8 cellular contexts compared by ENCODE assay signal in the genomic region with DNA sequence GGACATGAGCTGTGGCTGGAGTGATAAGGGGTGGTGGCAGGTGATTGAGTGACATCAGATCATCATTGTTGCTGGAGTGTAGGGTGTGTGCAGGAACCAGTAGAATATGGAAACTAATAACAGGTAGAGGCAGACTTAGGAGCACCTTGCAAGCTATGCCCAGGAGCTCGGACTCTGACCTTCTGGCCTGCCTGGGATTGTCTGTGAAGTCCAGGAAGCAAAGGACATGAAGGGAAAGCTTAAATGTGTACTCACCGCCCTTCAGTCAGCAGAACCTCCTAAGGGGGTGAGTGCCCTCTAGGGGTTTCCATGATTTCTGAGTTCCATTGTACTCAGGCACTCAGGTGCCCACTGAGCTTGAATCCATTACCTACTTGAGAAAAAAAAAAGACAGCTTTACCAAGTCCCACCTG.
DNase-seq lines count a peak whose midpoint lies in the region; ATAC-seq and TF ChIP-seq lines count a peak whose summit lies in the region.

No MANE protein-coding gene starts in this region.

- TF ChIP-seq CTCF in brain microvascular endothelial cell (IDR thresholded peaks at IDR 0.05; ENCODE audit: low read depth, low read length, missing control alignments) (peak; percentile 75), right lobe of liver (IDR thresholded peaks at IDR 0.05) (peak in 3 of 4 donors; percentile 24 to 27 (median 26))
- TF ChIP-seq CTCF in CD4-positive, alpha-beta T cell (IDR thresholded peaks at IDR 0.05): no peak

- H3K4me1 Mint-ChIP-seq in CD4-positive, alpha-beta T cell (ENCODE audit: low read depth): no peaks in the 10 kb centered on the region

- H3K36me3 ChIP-seq in brain microvascular endothelial cell (replicated peaks): peaks cover 10% of the 10 kb centered on the region
- no peaks in the 10 kb centered on the region for H3K36me3 ChIP-seq in right lobe of liver

- H3K36me3 Mint-ChIP-seq in CD4-positive, alpha-beta T cell (ENCODE audit: low read depth): no peaks in the 10 kb centered on the region

- DNase-seq in DMS153 (lab: John Stamatoyannopoulos, UW) (peak; percentile 71), NCI-H1417 treated with DMSO at 0.1 percent for 48 hours (lab: John Stamatoyannopoulos, UW) (peak; percentile 17), brain microvascular endothelial cell (no peak), right lobe of liver (no peak), NK-92 (lab: John Stamatoyannopoulos, UW; ENCODE audit: unreplicated experiment) (no peak), KG1 (lab: John Stamatoyannopoulos, UW) (no peak), activated gamma-delta T cell (lab: John Stamatoyannopoulos, UW) (no peak)
- DNase-seq in CD4-positive, alpha-beta T cell: no peak

- no peaks in the 10 kb centered on the region for H3K27me3 ChIP-seq in brain microvascular endothelial cell (replicated peaks)
- H3K27me3 ChIP-seq in right lobe of liver: no peaks in the 10 kb centered on the region
- no peaks in the 10 kb centered on the region for H3K27me3 ChIP-seq in CD4-positive, alpha-beta T cell (ENCODE audit: control insufficient read depth, insufficient read depth, low read length)

- H3K4me1 ChIP-seq in right lobe of liver: no peaks in the 10 kb centered on the region

- H3K9me3 Mint-ChIP-seq in CD4-positive, alpha-beta T cell: no peaks in the 10 kb centered on the region

- TF ChIP-seq POLR2A in right lobe of liver (IDR thresholded peaks at IDR 0.05): no peak

- in situ Hi-C loops in brain microvascular endothelial cell (cut with HindIII; ENCODE audit: low pct_ligation_motif_present, low sequenced_read_pairs): no loop called here

- no peaks in the 10 kb centered on the region for H3K27me3 Mint-ChIP-seq in CD4-positive, alpha-beta T cell

- intact Hi-C loops in right lobe of liver (cut with DNase I): no loop called here
- intact Hi-C loops in CD4-positive, alpha-beta T cell (cut with DNase I, micrococcal nuclease): no loop called here

- CTCF ChIA-PET in CD4-positive, alpha-beta T cell (lab: Charles Lee): no interaction called here

- H3K9me3 ChIP-seq in right lobe of liver: no peaks in the 10 kb centered on the region
- H3K9me3 ChIP-seq in CD4-positive, alpha-beta T cell (ENCODE audit: control insufficient read depth, low read length): no peaks in the 10 kb centered on the region

- no peak overlapping the region for H3K27ac Mint-ChIP-seq in CD4-positive, alpha-beta T cell

- 14% methylated on average over 1 of the region's 2 CpGs for WGBS in right lobe of liver (ENCODE audit: insufficient coverage, low coverage, low lambda C conversion rate, missing lambda C conversion rate)

- H3K4me3 Mint-ChIP-seq in CD4-positive, alpha-beta T cell: no peak overlapping the region

- H3K4me3 ChIP-seq in brain microvascular endothelial cell (ENCODE audit: low read depth, low read length) (no peak overlapping the region), right lobe of liver (no peak overlapping the region)

- POLR2A ChIA-PET in CD4-positive, alpha-beta T cell (lab: Charles Lee): no interaction called here

- peak; percentile 51 to 63 (median 56) for ATAC-seq in right lobe of liver
- no peak for ATAC-seq in CD4-positive, alpha-beta T cell (ENCODE audit: poor library complexity)

- peak overlapping the region; percentile 92 for H3K27ac ChIP-seq in brain microvascular endothelial cell
- no peak overlapping the region for H3K27ac ChIP-seq in right lobe of liver
- no peak overlapping the region for H3K27ac ChIP-seq in CD4-positive, alpha-beta T cell (ENCODE audit: low read depth, low read length)

Comparison
In these comparisons a context has a peak if more than half of its experiments do, and no peak if none do; other contexts are left out.
1. DNase-seq: peak in DMS153 (single experiment) and NCI-H1417 treated with DMSO at 0.1 percent for 48 hours (single experiment); none in brain microvascular endothelial cell (single experiment), right lobe of liver (0 of 3), CD4-positive, alpha-beta T cell (0 of 10), NK-92 (single experiment), KG1 (single experiment) and activated gamma-delta T cell (single experiment).